In the genomic region with DNA sequence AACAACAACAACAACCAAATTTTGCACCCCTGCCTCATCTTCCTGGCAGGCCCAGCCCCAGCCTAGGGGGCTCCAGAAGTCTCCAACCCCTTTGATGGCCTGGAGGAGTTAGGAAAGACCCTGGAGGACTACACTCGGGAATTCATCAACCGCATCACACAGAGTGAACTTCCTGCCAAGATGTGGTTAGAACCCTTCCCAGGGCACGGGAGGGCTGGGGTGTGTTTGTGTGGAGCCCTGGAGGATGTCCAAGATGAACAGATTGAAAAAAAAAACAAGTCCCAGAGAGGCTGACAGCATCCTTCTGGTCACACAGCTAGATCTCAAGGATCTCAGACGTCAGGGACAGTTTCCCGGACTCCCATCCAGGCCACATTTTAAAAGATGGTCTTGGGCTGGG, we compare ENCODE assay signal across 17 cellular contexts. TPM values are rescaled to one million over a fixed set of nuclear protein-coding genes. Genes with fewer than 3 reads are reported as not detected.
DNase-seq lines count a peak whose midpoint lies in the region; ATAC-seq, FAIRE-seq and TF ChIP-seq lines count a peak whose summit lies in the region.
"Had no signal": no experiment of that assay in that cellular context is flagged by ENCODE, and none has a peak within 500 bp of the region (broad histone marks: within the 10 kb centered on the region; RNA-seq: fewer than 3 reads in every experiment).

No MANE protein-coding gene starts in this region.

- H3K9ac ChIP-seq in K562 (ENCODE audit: insufficient read depth in 1 of 2, low read depth in 2 of 2, low read length in 2 of 2), result peak overlapping the region in 1 of 2 experiments; percentile 54; a peak in 1 of 4 replicates

- peaks cover 8% of the 10 kb centered on the region for H3K4me1 Mint-ChIP-seq in MCF 10A (ENCODE audit: insufficient read depth, unreplicated experiment)

- H3K27ac ChIP-seq in breast epithelium (peak overlapping the region in 1 of 2 donors; percentile 87), K562 (ENCODE audit: extremely low read depth, low read depth, low read length) (no peak overlapping the region), left lung (no peak overlapping the region), testis (no peak overlapping the region)
- H3K27ac ChIP-seq: left ventricle myocardium inferior, SK-N-MC, VCaP had no signal

- H3K4me3 Mint-ChIP-seq in MCF 10A (ENCODE audit: unreplicated experiment), result no peak overlapping the region

- no peak for FAIRE-seq in K562 (lab: Jason Lieb, UNC)
- FAIRE-seq: bronchial epithelial cell had no signal

- in situ Hi-C loops in K562 (cut with MboI), result no loop called here

- DNase-seq in MCF 10A (ENCODE audit: unreplicated experiment) (peak; percentile 48), breast epithelium (ENCODE audit: low spot score in 2 of 2) (no peak), K562 (ENCODE audit: extremely low read depth in 1 of 4, low spot score in 3 of 4) (no peak), left lung (no peak), NCI-H1417 (lab: John Stamatoyannopoulos, UW) (no peak), GM19240 (ENCODE audit: insufficient read length, low spot score) (no peak), cerebellum (ENCODE audit: low spot score) (no peak), testis (no peak)
- DNase-seq: activated gamma-delta T cell had no signal

- H3K4me1 ChIP-seq in breast epithelium, result no peaks in the 10 kb centered on the region
- peaks cover 0 to 24% of the 10 kb centered on the region in 2 experiments; a peak in 4 of 5 replicates for H3K4me1 ChIP-seq in K562 (replicated peaks in 1 of 2; ENCODE audit: control insufficient read depth in 2 of 2, insufficient read depth in 2 of 2, low read length in 2 of 2)
- H3K4me1 ChIP-seq in left lung, result peaks cover 4 to 29% of the 10 kb centered on the region in 2 donors
- H3K4me1 ChIP-seq in testis, result peaks cover 18% of the 10 kb centered on the region

- no peak overlapping the region for H3K4me3 ChIP-seq in breast epithelium
- H3K4me3 ChIP-seq in K562, result no peak overlapping the region
- H3K4me3 ChIP-seq in left lung, result no peak overlapping the region
- no peak overlapping the region for H3K4me3 ChIP-seq in testis

- no peaks in the 10 kb centered on the region for H3K9me1 ChIP-seq in K562 (ENCODE audit: control insufficient read depth, insufficient read depth, low read length)

- H2AFZ ChIP-seq in K562 (ENCODE audit: low read depth, low read length), result peak overlapping the region; percentile 87; the same call in 1 of the 2 replicates

- H3K9me3 ChIP-seq in breast epithelium, result no peaks in the 10 kb centered on the region
- no peaks in the 10 kb centered on the region for H3K9me3 ChIP-seq in K562 (replicated peaks; ENCODE audit: control insufficient read depth, insufficient read depth, low read depth, low read length)
- no peaks in the 10 kb centered on the region for H3K9me3 ChIP-seq in left lung
- H3K9me3 ChIP-seq in testis, result no peaks in the 10 kb centered on the region
- H3K9me3 ChIP-seq: left ventricle myocardium inferior had no signal

- no peak for TF ChIP-seq RAD21 in K562 (CRISPR knock-in tag; conservative IDR thresholded peaks at IDR 0.05 in 1 of 2, IDR thresholded peaks at IDR 0.05 in 1 of 2)

- H3K27ac Mint-ChIP-seq in MCF 10A (ENCODE audit: low read depth, unreplicated experiment), result no peak overlapping the region

- H3K4me2 ChIP-seq in K562 (ENCODE audit: insufficient read depth, low read length), result no peak overlapping the region

- TF ChIP-seq CTCF in MCF 10A (IDR thresholded peaks at IDR 0.05; ENCODE audit: unreplicated experiment) (no peak), breast epithelium (IDR thresholded peaks at IDR 0.05) (no peak), K562 (IDR thresholded peaks at IDR 0.05 in 2 of 3, conservative IDR thresholded peaks at IDR 0.05 in 1 of 3; ENCODE audit: insufficient read depth in 2 of 3, low read depth in 1 of 3, low read length in 3 of 3) (no peak), left lung (IDR thresholded peaks at IDR 0.05) (no peak), testis (IDR thresholded peaks at IDR 0.05) (no peak)

- 65% methylated on average over 5 of the region's 5 CpGs for WGBS in K562 (ENCODE audit: insufficient coverage, low coverage, missing lambda C conversion rate)
- WGBS in testis, 2 donors, result 54 to 63% methylated on average over 5 of the region's 5 CpGs

- H3K9me3 Mint-ChIP-seq in MCF 10A (ENCODE audit: unreplicated experiment), result no peaks in the 10 kb centered on the region
- H3K9me3 Mint-ChIP-seq: nephron had no signal

- no peaks in the 10 kb centered on the region for H3K79me2 ChIP-seq in K562 (ENCODE audit: control insufficient read depth, insufficient read depth, low read length)

- no peak for TF ChIP-seq POLR2A in breast epithelium (IDR thresholded peaks at IDR 0.05)
- no peak for TF ChIP-seq POLR2A in K562 (conservative IDR thresholded peaks at IDR 0.05)
- no peak for TF ChIP-seq POLR2A in testis (IDR thresholded peaks at IDR 0.05)

- TF ChIP-seq EP300 in K562 (IDR thresholded peaks at IDR 0.05; ENCODE audit: low read length), result no peak

- H3K36me3 ChIP-seq in breast epithelium (no peaks in the 10 kb centered on the region), K562 (ENCODE audit: control insufficient read depth, insufficient read depth, low read length) (no peaks in the 10 kb centered on the region), left lung (no peaks in the 10 kb centered on the region), testis (ENCODE audit: low read depth, missing control alignments) (no peaks in the 10 kb centered on the region)
- H3K36me3 ChIP-seq: left ventricle myocardium inferior had no signal

- H3K27me3 ChIP-seq in breast epithelium (no peaks in the 10 kb centered on the region), K562 (ENCODE audit: control insufficient read depth in 2 of 2, insufficient read depth in 2 of 2, low read length in 2 of 2) (no peaks in the 10 kb centered on the region), left lung (no peaks in the 10 kb centered on the region), testis (no peaks in the 10 kb centered on the region)

- H3K27me3 Mint-ChIP-seq in MCF 10A (ENCODE audit: insufficient read depth, unreplicated experiment), result peaks cover 25% of the 10 kb centered on the region

- intact Hi-C loops in MCF 10A (cut with micrococcal nuclease) (no loop called here), breast epithelium (cut with DNase I; ENCODE audit: low total_unique reads) (no loop called here), K562 (cut with micrococcal nuclease) (no loop called here), left lung (cut with DNase I) (no loop called here), testis (cut with DNase I; ENCODE audit: low total_unique reads) (no loop called here)

- ATAC-seq in K562, result no peak
- peak; percentile 17 for ATAC-seq in left lung

- POLR2A ChIA-PET in MCF 10A (lab: Yijun Ruan, JAX), result no interaction called here
- POLR2A ChIA-PET in K562 (lab: Yijun Ruan, JAX), result no interaction called here

- no peaks in the 10 kb centered on the region for H4K20me1 ChIP-seq in K562 (replicated peaks; ENCODE audit: control insufficient read depth, insufficient read depth, low read length)

- CTCF ChIA-PET in MCF 10A (lab: Yijun Ruan, JAX) (no interaction called here), K562 (lab: Yijun Ruan, JAX; ENCODE audit: low intra/inter-chr PET ratio) (no interaction called here)

- peaks cover 5% of the 10 kb centered on the region for H3K36me3 Mint-ChIP-seq in MCF 10A (ENCODE audit: insufficient read depth, unreplicated experiment)

- no TSS peak for BruUV-seq in MCF 10A (replicated peaks; lab: Mats Ljungman, UMichigan)
- BruUV-seq in K562 (replicated peaks; lab: Mats Ljungman, UMichigan), result no TSS peak

RNA-seq across cellular contexts. Expression of gene APOC1, which starts 13.3 kb away (rescaled TPM):
- total RNA-seq in MCF 10A (2022) (1.1 and 2.7 TPM in 2 replicates), breast epithelium (100 to 1,000 TPM in 1 of 3 donors, 10 to 100 TPM in 2; 59.0 to 285 (median 78.7) TPM), K562 (2014; rRNA removed) (151 and 190 TPM in 2 replicates), K562 (2014; rRNA removed; fragmentation: Illumina TruSeq; extraction: Trizol) (134 and 155 TPM in 2 replicates), K562 (2015; rRNA removed; fragmentation: Illumina TruSeq; extraction: Trizol) (305 and 312 TPM in 2 replicates), K562 (2021) (220 and 308 TPM in 2 replicates), left lung (100 to 1,000 TPM; 248 to 569 TPM), cerebellum (3.7 TPM), testis (10 to 100 TPM in 1 of 2 donors, 1 to 10 TPM in 1; 9.4 to 43.9 TPM)
- 15.7 and 30.4 TPM in 2 replicates for total RNA-seq in K562 (2011; cell fraction: chromatin; rRNA removed; ENCODE audit: low replicate concordance)
- 70.0 and 74.0 TPM in 2 replicates for total RNA-seq in K562 (2011; cell fraction: nucleolus; rRNA removed)
- 46.3 and 59.4 TPM in 2 replicates for total RNA-seq in K562 (2011; cell fraction: nucleoplasm; rRNA removed)
- polyA plus RNA-seq in K562 (2011; rRNA removed) (115 and 174 TPM in 2 replicates), K562 (2014; fragmentation: Illumina TruSeq; extraction: Trizol) (239 and 302 TPM in 2 replicates), K562 (2014; fragmentation: Nextera tagmentation; extraction: Ambion mirVana) (100 to 1,000 TPM; 371 to 408 TPM), K562 (2014; rRNA removed) (184 and 227 TPM in 2 replicates), testis (ENCODE audit: insufficient read depth, low read depth, low replicate concordance) (42.9 TPM)
- 112 and 124 TPM in 2 replicates for polyA plus RNA-seq in K562 (2011; cell fraction: cytosol; rRNA removed)
- 50.9 and 80.6 TPM in 2 replicates for polyA plus RNA-seq in K562 (2011; cell fraction: nucleus; rRNA removed)
- polyA plus RNA-seq in K562 (2012), result 460 and 496 TPM in 2 replicates
- 22.7 and 22.9 TPM in 2 replicates for polyA minus RNA-seq in K562 (2011; rRNA and poly(A)+ RNA removed)
- 60.6 and 76.4 TPM in 2 replicates for polyA minus RNA-seq in K562 (2011; cell fraction: cytosol; rRNA and poly(A)+ RNA removed)
- polyA minus RNA-seq in K562 (2011; cell fraction: nucleus; rRNA and poly(A)+ RNA removed), result 2.2 and 14.6 TPM in 2 replicates
- total RNA-seq: A172 had no signal

RNA-seq across cellular contexts. Expression of gene APOC4, which starts 14.3 kb away (rescaled TPM):
- total RNA-seq in MCF 10A (2022) (not detected in 2 replicates), breast epithelium (not detected), K562 (2014; rRNA removed) (not detected in 2 replicates), K562 (2014; rRNA removed; fragmentation: Illumina TruSeq; extraction: Trizol) (not detected in 2 replicates), K562 (2015; rRNA removed; fragmentation: Illumina TruSeq; extraction: Trizol) (not detected in 2 replicates), K562 (2021) (not detected in 2 replicates), left lung (not detected), cerebellum (not detected), testis (not detected)
- not detected in 2 replicates for total RNA-seq in K562 (2011; cell fraction: chromatin; rRNA removed; ENCODE audit: low replicate concordance)
- total RNA-seq in K562 (2011; cell fraction: nucleolus; rRNA removed), result not detected in 2 replicates
- not detected in 2 replicates for total RNA-seq in K562 (2011; cell fraction: nucleoplasm; rRNA removed)
- polyA plus RNA-seq in K562 (2011; rRNA removed) (not detected in 2 replicates), K562 (2014; fragmentation: Illumina TruSeq; extraction: Trizol) (0.46 TPM in 1 of 2 replicates, not detected in the other), K562 (2014; fragmentation: Nextera tagmentation; extraction: Ambion mirVana) (not detected), K562 (2014; rRNA removed) (not detected in 2 replicates), testis (ENCODE audit: insufficient read depth, low read depth, low replicate concordance) (not detected)
- polyA plus RNA-seq in K562 (2011; cell fraction: cytosol; rRNA removed), result 0.15 TPM in 1 of 2 replicates, not detected in the other
- polyA plus RNA-seq in K562 (2011; cell fraction: nucleus; rRNA removed), result not detected in 2 replicates
- not detected in 2 replicates for polyA plus RNA-seq in K562 (2012)
- not detected in 2 replicates for polyA minus RNA-seq in K562 (2011; rRNA and poly(A)+ RNA removed)
- not detected in 2 replicates for polyA minus RNA-seq in K562 (2011; cell fraction: cytosol; rRNA and poly(A)+ RNA removed)
- polyA minus RNA-seq in K562 (2011; cell fraction: nucleus; rRNA and poly(A)+ RNA removed), result not detected in 2 replicates
- total RNA-seq: A172; activated CD8-positive, alpha-beta memory T cell treated with anti-CD3 and anti-CD28 coated beads for 36 hours; bronchial epithelial cell; left ventricle myocardium inferior; right cardiac atrium had no signal
- polyA plus RNA-seq: right cardiac atrium had no signal

RNA-seq across cellular contexts. Expression of gene APOC2, which starts 18.1 kb away (rescaled TPM):
- total RNA-seq in MCF 10A (2022) (not detected in 2 replicates), breast epithelium (10 to 100 TPM in 1 of 3 donors, under 1 TPM in 1, not detected in 1; 0.48 to 10.7 TPM), K562 (2014; rRNA removed) (0.24 TPM in 1 of 2 replicates, not detected in the other), K562 (2014; rRNA removed; fragmentation: Illumina TruSeq; extraction: Trizol) (not detected in 2 replicates), K562 (2015; rRNA removed; fragmentation: Illumina TruSeq; extraction: Trizol) (0.33 and 0.60 TPM in 2 replicates), K562 (2021) (0.63 and 0.78 TPM in 2 replicates), left lung (10 to 100 TPM; 20.2 to 27.6 TPM), cerebellum (0.91 TPM), testis (1 to 10 TPM; 1.1 to 1.2 TPM)
- total RNA-seq in K562 (2011; cell fraction: chromatin; rRNA removed; ENCODE audit: low replicate concordance), result not detected in 2 replicates
- total RNA-seq in K562 (2011; cell fraction: nucleolus; rRNA removed), result 1.7 TPM in 1 of 2 replicates, not detected in the other
- total RNA-seq in K562 (2011; cell fraction: nucleoplasm; rRNA removed), result not detected in 2 replicates
- polyA plus RNA-seq in K562 (2011; rRNA removed) (0.47 and 1.1 TPM in 2 replicates), K562 (2014; fragmentation: Illumina TruSeq; extraction: Trizol) (0.59 TPM in 1 of 2 replicates, not detected in the other), K562 (2014; fragmentation: Nextera tagmentation; extraction: Ambion mirVana) (under 1 TPM; 0.53 TPM), K562 (2014; rRNA removed) (0.42 TPM in 1 of 2 replicates, not detected in the other), testis (ENCODE audit: insufficient read depth, low read depth, low replicate concordance) (2.9 TPM)
- polyA plus RNA-seq in K562 (2011; cell fraction: cytosol; rRNA removed), result 0.79 and 2.6 TPM in 2 replicates
- 0.21 and 0.38 TPM in 2 replicates for polyA plus RNA-seq in K562 (2011; cell fraction: nucleus; rRNA removed)
- polyA plus RNA-seq in K562 (2012), result 0.50 TPM in 1 of 2 replicates, not detected in the other
- not detected in 2 replicates for polyA minus RNA-seq in K562 (2011; rRNA and poly(A)+ RNA removed)
- not detected in 2 replicates for polyA minus RNA-seq in K562 (2011; cell fraction: cytosol; rRNA and poly(A)+ RNA removed)
- polyA minus RNA-seq in K562 (2011; cell fraction: nucleus; rRNA and poly(A)+ RNA removed), result not detected in 2 replicates
- total RNA-seq: A172; activated CD8-positive, alpha-beta memory T cell treated with anti-CD3 and anti-CD28 coated beads for 36 hours; bronchial epithelial cell; left ventricle myocardium inferior; right cardiac atrium had no signal

RNA-seq across cellular contexts. Expression of gene APOE, which starts 22.1 kb away (rescaled TPM):
- total RNA-seq in MCF 10A (2022) (3.3 and 7.0 TPM in 2 replicates), breast epithelium (1,000 to 10,000 TPM in 2 of 3 donors, 100 to 1,000 TPM in 1; 439 to 1,162 (median 1,092) TPM), K562 (2014; rRNA removed) (113 and 122 TPM in 2 replicates), K562 (2014; rRNA removed; fragmentation: Illumina TruSeq; extraction: Trizol) (5.9 and 11.8 TPM in 2 replicates), K562 (2015; rRNA removed; fragmentation: Illumina TruSeq; extraction: Trizol) (180 and 204 TPM in 2 replicates), K562 (2021) (88.7 and 92.0 TPM in 2 replicates), left lung (100 to 1,000 TPM; 196 to 757 TPM), cerebellum (52.8 TPM), testis (100 to 1,000 TPM; 215 to 494 TPM)
- 12.0 and 25.1 TPM in 2 replicates for total RNA-seq in K562 (2011; cell fraction: chromatin; rRNA removed; ENCODE audit: low replicate concordance)
- total RNA-seq in K562 (2011; cell fraction: nucleolus; rRNA removed), result 54.6 and 64.9 TPM in 2 replicates
- total RNA-seq in K562 (2011; cell fraction: nucleoplasm; rRNA removed), result 29.0 and 36.6 TPM in 2 replicates
- polyA plus RNA-seq in K562 (2011; rRNA removed) (27.5 and 37.5 TPM in 2 replicates), K562 (2014; fragmentation: Illumina TruSeq; extraction: Trizol) (17.5 and 32.7 TPM in 2 replicates), K562 (2014; fragmentation: Nextera tagmentation; extraction: Ambion mirVana) (under 1 TPM in 1 of 2 experiments, not detected in 1; 0.14 TPM), K562 (2014; rRNA removed) (124 TPM in 2 replicates), testis (ENCODE audit: insufficient read depth, low read depth, low replicate concordance) (185 TPM)
- 86.2 and 145 TPM in 2 replicates for polyA plus RNA-seq in K562 (2011; cell fraction: cytosol; rRNA removed)
- polyA plus RNA-seq in K562 (2011; cell fraction: nucleus; rRNA removed), result 25.5 and 31.9 TPM in 2 replicates
- 228 and 283 TPM in 2 replicates for polyA plus RNA-seq in K562 (2012)
- 3.9 and 4.7 TPM in 2 replicates for polyA minus RNA-seq in K562 (2011; rRNA and poly(A)+ RNA removed)
- 11.5 and 23.0 TPM in 2 replicates for polyA minus RNA-seq in K562 (2011; cell fraction: cytosol; rRNA and poly(A)+ RNA removed)
- polyA minus RNA-seq in K562 (2011; cell fraction: nucleus; rRNA and poly(A)+ RNA removed), result 3.8 and 6.4 TPM in 2 replicates

RNA-seq across cellular contexts. Expression of gene CLPTM1, which starts 27.4 kb away (rescaled TPM):
- total RNA-seq in MCF 10A (2022), result 91.3 and 101 TPM in 2 replicates
- 10 to 100 TPM; 42.0 to 70.5 (median 60.2) TPM for total RNA-seq in breast epithelium
- 74.9 and 232 TPM in 2 replicates for total RNA-seq in K562 (2011; cell fraction: chromatin; rRNA removed; ENCODE audit: low replicate concordance)
- total RNA-seq in K562 (2011; cell fraction: nucleolus; rRNA removed), result 163 and 196 TPM in 2 replicates
- 143 TPM in 2 replicates for total RNA-seq in K562 (2011; cell fraction: nucleoplasm; rRNA removed)
- 27.5 and 61.8 TPM in 2 replicates for total RNA-seq in K562 (2014; rRNA removed)
- 10.1 and 10.6 TPM in 2 replicates for total RNA-seq in K562 (2014; rRNA removed; fragmentation: Illumina TruSeq; extraction: Trizol)
- 21.8 and 24.7 TPM in 2 replicates for total RNA-seq in K562 (2015; rRNA removed; fragmentation: Illumina TruSeq; extraction: Trizol)
- 90.2 and 96.0 TPM in 2 replicates for total RNA-seq in K562 (2021)
- 28.8 and 53.6 TPM in 2 replicates for polyA plus RNA-seq in K562 (2011; rRNA removed)
- polyA plus RNA-seq in K562 (2011; cell fraction: cytosol; rRNA removed), result 46.7 and 81.9 TPM in 2 replicates
- 82.4 and 135 TPM in 2 replicates for polyA plus RNA-seq in K562 (2011; cell fraction: nucleus; rRNA removed)
- 51.6 and 56.8 TPM in 2 replicates for polyA plus RNA-seq in K562 (2012)
- 80.9 and 88.2 TPM in 2 replicates for polyA plus RNA-seq in K562 (2014; fragmentation: Illumina TruSeq; extraction: Trizol)
- 1 to 10 TPM in 1 of 2 experiments, under 1 TPM in 1; 0.37 to 2.4 TPM for polyA plus RNA-seq in K562 (2014; fragmentation: Nextera tagmentation; extraction: Ambion mirVana)
- polyA plus RNA-seq in K562 (2014; rRNA removed), result 42.1 and 44.3 TPM in 2 replicates
- 26.0 and 33.3 TPM in 2 replicates for polyA minus RNA-seq in K562 (2011; rRNA and poly(A)+ RNA removed)
- 27.2 and 40.1 TPM in 2 replicates for polyA minus RNA-seq in K562 (2011; cell fraction: cytosol; rRNA and poly(A)+ RNA removed)
- polyA minus RNA-seq in K562 (2011; cell fraction: nucleus; rRNA and poly(A)+ RNA removed), result 32.2 and 33.1 TPM in 2 replicates
- total RNA-seq in left lung, result 100 to 1,000 TPM; 113 to 118 TPM
- total RNA-seq in cerebellum, result 44.1 TPM
- total RNA-seq in testis, result 100 to 1,000 TPM; 198 to 204 TPM
- 179 TPM for polyA plus RNA-seq in testis (ENCODE audit: insufficient read depth, low read depth, low replicate concordance)
